ENCODE assay signal across 10 cellular contexts in genomic region chr16:30551781-30552180, GRCh38. TPM values are rescaled to one million over a fixed set of nuclear protein-coding genes. Genes with fewer than 3 reads are reported as not detected.
DNase-seq lines count a peak whose midpoint lies in the region; ATAC-seq and TF ChIP-seq lines count a peak whose summit lies in the region.
"Had no signal": no experiment of that assay in that cellular context is flagged by ENCODE, and none has a peak within 500 bp of the region (broad histone marks: within the 10 kb centered on the region; RNA-seq: fewer than 3 reads in every experiment).

No MANE protein-coding gene starts in this region.

- no peak overlapping the region for H3K4ac ChIP-seq in mesenchymal stem cell (ENCODE audit: low read depth in 1 of 2, low read length in 2 of 2)

- CTCF ChIA-PET in CD4-positive, alpha-beta T cell (lab: Charles Lee): interaction anchor here (1.1 to 5.8 kb wide), 3 partner anchors 17 to 122 kb away, joined by 3 to 40 read pairs (median 6); partner anchors contain the start of genes DCTPP1 and ZNF747

- H4K8ac ChIP-seq in mesenchymal stem cell (ENCODE audit: low read length): no peak overlapping the region

- WGBS in mesenchymal stem cell: 51% methylated on average over 3 of the region's 3 CpGs

- intact Hi-C loops in CD4-positive, alpha-beta T cell (cut with DNase I, micrococcal nuclease): loop anchor here in 1 of 2 experiments (2.0 kb wide), 1 partner anchor 17 kb away; the partner anchor contains the start of gene ZNF747

- no peaks in the 10 kb centered on the region for H3K9me3 Mint-ChIP-seq in CD4-positive, alpha-beta T cell
- no peaks in the 10 kb centered on the region for H3K9me3 Mint-ChIP-seq in neural crest cell

- H2BK15ac ChIP-seq in mesenchymal stem cell (ENCODE audit: low read depth, poor library complexity, severe bottlenecking): no peak overlapping the region

- H3K23ac ChIP-seq in mesenchymal stem cell (ENCODE audit: low read length in 2 of 2): no peak overlapping the region

- H2BK120ac ChIP-seq in mesenchymal stem cell (ENCODE audit: low read depth, low read length): no peak overlapping the region

- H4K91ac ChIP-seq in mesenchymal stem cell (ENCODE audit: low read length): no peak overlapping the region

- no peak overlapping the region for H2AK5ac ChIP-seq in mesenchymal stem cell (ENCODE audit: low read length, severe bottlenecking)

- H3K9me3 ChIP-seq in CD4-positive, alpha-beta T cell (ENCODE audit: control insufficient read depth, low read length): no peaks in the 10 kb centered on the region
- H3K9me3 ChIP-seq in mesenchymal stem cell (ENCODE audit: control insufficient read depth, low read length): no peaks in the 10 kb centered on the region
- H3K9me3 ChIP-seq: heart left ventricle had no signal

- no peak overlapping the region for H3K14ac ChIP-seq in mesenchymal stem cell (ENCODE audit: low read length in 2 of 2)

- no peak overlapping the region for H3K4me2 ChIP-seq in mesenchymal stem cell (ENCODE audit: low read length, poor library complexity, severe bottlenecking)

- peaks cover 5% of the 10 kb centered on the region for H3K4me1 ChIP-seq in mesenchymal stem cell (ENCODE audit: control insufficient read depth, insufficient read depth, low read depth, low read length)

- peaks cover 35% of the 10 kb centered on the region for H3K36me3 Mint-ChIP-seq in CD4-positive, alpha-beta T cell (ENCODE audit: low read depth)
- H3K36me3 Mint-ChIP-seq in neural crest cell (ENCODE audit: low read depth): peaks cover 15% of the 10 kb centered on the region

- H2AFZ ChIP-seq in mesenchymal stem cell (ENCODE audit: low read depth, low read length): no peak overlapping the region

- ATAC-seq in CD4-positive, alpha-beta T cell (ENCODE audit: poor library complexity): peak; percentile 86
- no peak for ATAC-seq in GM18867 (IDR thresholded peaks at IDR 0.05; ENCODE audit: unreplicated experiment)
- ATAC-seq: heart left ventricle had no signal

- peak; percentile 32 to 70 (median 58) for DNase-seq in CD4-positive, alpha-beta T cell
- DNase-seq in activated CD4-positive, CD25-positive, alpha-beta regulatory T cell treated with anti-CD3 and anti-CD28 coated beads, Interleukin-2, amount 50 U/mL, for 16 hours (ENCODE audit: low read depth, low spot score): peak; percentile 33
- DNase-seq in activated effector memory CD4-positive, alpha-beta T cell treated with anti-CD3 and anti-CD28 coated beads, Interleukin-2, amount 50 U/mL, for 16 hours: peak; percentile 88
- no peak for DNase-seq in neural crest cell (ENCODE audit: low read depth, low spot score)
- no peak for DNase-seq in NCI-H526 treated with DMSO at 0.1 percent for 48 hours (lab: John Stamatoyannopoulos, UW)
- DNase-seq in NCI-H1092 treated with DMSO at 0.1 percent for 48 hours (lab: John Stamatoyannopoulos, UW): no peak
- DNase-seq in mesenchymal stem cell: no peak
- DNase-seq: heart left ventricle had no signal

- no peak overlapping the region for H3K18ac ChIP-seq in mesenchymal stem cell (ENCODE audit: low read depth in 1 of 2, low read length in 2 of 2)

- no peak overlapping the region for H3K9ac ChIP-seq in mesenchymal stem cell (ENCODE audit: low read length)

- no peak for TF ChIP-seq CTCF in CD4-positive, alpha-beta T cell (IDR thresholded peaks at IDR 0.05)
- no peak for TF ChIP-seq CTCF in neural crest cell (conservative IDR thresholded peaks at IDR 0.05)

- peaks cover 50% of the 10 kb centered on the region for H3K4me1 Mint-ChIP-seq in CD4-positive, alpha-beta T cell (ENCODE audit: low read depth)
- peaks cover 27% of the 10 kb centered on the region for H3K4me1 Mint-ChIP-seq in neural crest cell

- no peak overlapping the region for H2BK12ac ChIP-seq in mesenchymal stem cell (ENCODE audit: low read length in 2 of 2)

- peak overlapping the region; percentile 89 for H3K27ac Mint-ChIP-seq in CD4-positive, alpha-beta T cell
- H3K27ac Mint-ChIP-seq in neural crest cell (ENCODE audit: unreplicated experiment): peak overlapping the region; percentile 35

- H3K27ac ChIP-seq in CD4-positive, alpha-beta T cell (ENCODE audit: low read depth, low read length): peak overlapping the region; percentile 48
- no peak overlapping the region for H3K27ac ChIP-seq in mesenchymal stem cell (ENCODE audit: low read length, poor library complexity, severe bottlenecking)
- H3K27ac ChIP-seq: coronary artery had no signal

- POLR2A ChIA-PET in CD4-positive, alpha-beta T cell (lab: Charles Lee): interaction anchor here (0.7 to 1.5 kb wide), 12 partner anchors 9 to 144 kb away, joined by 3 to 19 read pairs (median 3); partner anchors contain the start of genes FBRS, ZNF688, ZNF689 and ZNF747

- no peaks in the 10 kb centered on the region for H3K27me3 ChIP-seq in CD4-positive, alpha-beta T cell (ENCODE audit: control insufficient read depth, insufficient read depth, low read length)
- no peaks in the 10 kb centered on the region for H3K27me3 ChIP-seq in mesenchymal stem cell (ENCODE audit: control insufficient read depth in 1 of 2, insufficient read depth in 1 of 2, low read length in 2 of 2)
- H3K27me3 ChIP-seq: heart left ventricle had no signal

- peak overlapping the region; percentile 79 for H3K4me3 Mint-ChIP-seq in CD4-positive, alpha-beta T cell
- H3K4me3 Mint-ChIP-seq in neural crest cell: no peak overlapping the region

- peaks cover 24% of the 10 kb centered on the region for H3K79me1 ChIP-seq in mesenchymal stem cell (replicated peaks; ENCODE audit: low read length, poor library complexity, severe bottlenecking)

- H2BK5ac ChIP-seq in mesenchymal stem cell (ENCODE audit: low read depth, low read length, poor library complexity, severe bottlenecking): no peak overlapping the region

- H3K27me3 Mint-ChIP-seq in CD4-positive, alpha-beta T cell: no peaks in the 10 kb centered on the region
- H3K27me3 Mint-ChIP-seq in neural crest cell (ENCODE audit: low read depth): no peaks in the 10 kb centered on the region

- peaks cover 27 to 30% of the 10 kb centered on the region in 2 experiments for H3K36me3 ChIP-seq in mesenchymal stem cell (ENCODE audit: control insufficient read depth in 1 of 2, insufficient read depth in 2 of 2, low read depth in 1 of 2, low read length in 2 of 2)

- H3K4me3 ChIP-seq in mesenchymal stem cell (ENCODE audit: insufficient read depth in 1 of 2, low read depth in 1 of 2, low read length in 2 of 2): no peak overlapping the region
- H3K4me3 ChIP-seq: coronary artery, heart left ventricle had no signal

RNA-seq across cellular contexts. Expression of gene ZNF764, which starts 6.4 kb away (rescaled TPM):
- 10 to 100 TPM; 20.4 to 22.9 TPM for total RNA-seq in CD4-positive, alpha-beta T cell
- 20.7 and 22.3 TPM in 2 replicates for total RNA-seq in neural crest cell
- 6.1 TPM for polyA plus RNA-seq in mesenchymal stem cell (2013, experiment 1 of 2)
- 5.7 TPM for polyA plus RNA-seq in mesenchymal stem cell (2013, experiment 2 of 2)

RNA-seq across cellular contexts. Expression of gene ZNF747, which starts 17.1 kb away (rescaled TPM):
- 1 to 10 TPM; 6.3 to 6.7 TPM for total RNA-seq in CD4-positive, alpha-beta T cell
- 10.5 and 11.3 TPM in 2 replicates for total RNA-seq in neural crest cell
- polyA plus RNA-seq in mesenchymal stem cell (2013, experiment 1 of 2): 2.6 TPM
- 3.0 TPM for polyA plus RNA-seq in mesenchymal stem cell (2013, experiment 2 of 2)

RNA-seq across cellular contexts. Expression of gene ZNF688, which starts 19.7 kb away (rescaled TPM):
- 1 to 10 TPM; 8.8 to 9.6 TPM for total RNA-seq in CD4-positive, alpha-beta T cell
- 13.4 and 14.3 TPM in 2 replicates for total RNA-seq in neural crest cell
- polyA plus RNA-seq in mesenchymal stem cell (2013, experiment 1 of 2): 6.7 TPM
- polyA plus RNA-seq in mesenchymal stem cell (2013, experiment 2 of 2): 7.8 TPM

RNA-seq across cellular contexts. Expression of gene ZNF768, which starts 25.4 kb away (rescaled TPM):
- 1 to 10 TPM; 3.9 to 4.1 TPM for total RNA-seq in CD4-positive, alpha-beta T cell
- total RNA-seq in neural crest cell: 64.0 and 68.5 TPM in 2 replicates
- polyA plus RNA-seq in mesenchymal stem cell (2013, experiment 1 of 2): 21.3 TPM
- 20.6 TPM for polyA plus RNA-seq in mesenchymal stem cell (2013, experiment 2 of 2)

RNA-seq across cellular contexts. Expression of gene ZNF785, which starts 33.7 kb away (rescaled TPM):
- total RNA-seq in CD4-positive, alpha-beta T cell: 1 to 10 TPM; 6.6 to 7.7 TPM
- 37.6 and 38.3 TPM in 2 replicates for total RNA-seq in neural crest cell
- 3.1 TPM for polyA plus RNA-seq in mesenchymal stem cell (2013, experiment 1 of 2)
- polyA plus RNA-seq in mesenchymal stem cell (2013, experiment 2 of 2): 3.3 TPM

Comparison
In these comparisons a context has a peak if more than half of its experiments do, and no peak if none do; other contexts are left out.
1. DNase-seq: peak in CD4-positive, alpha-beta T cell (10 of 10), activated CD4-positive, CD25-positive, alpha-beta regulatory T cell treated with anti-CD3 and anti-CD28 coated beads, Interleukin-2, amount 50 U/mL, for 16 hours (single experiment) and activated effector memory CD4-positive, alpha-beta T cell treated with anti-CD3 and anti-CD28 coated beads, Interleukin-2, amount 50 U/mL, for 16 hours (single experiment); none in neural crest cell (single experiment), NCI-H526 treated with DMSO at 0.1 percent for 48 hours (single experiment), NCI-H1092 treated with DMSO at 0.1 percent for 48 hours (single experiment) and mesenchymal stem cell (single experiment).